ENCODE assay signal across 1 cellular context in genomic region chr7:12389089-12389700, GRCh38.
A peak's percentile ranks its signal among the peaks of the same experiment; 100 is the strongest.
TF ChIP-seq lines count a peak whose summit lies in the region.

No MANE protein-coding gene starts in this region.

TF ChIP-seq in K562, 482 proteins besides CTCF, POLR2A, EP300 and RAD21 (continued from another document):
- TF ChIP-seq ZNF699 (CRISPR knock-in tag; IDR thresholded peaks at IDR 0.05; ENCODE audit: insufficient replicate concordance) (no peak), CTCFL (IDR thresholded peaks at IDR 0.05; ENCODE audit: borderline replicate concordance, insufficient read depth, low read depth, low read length, poor library complexity, severe bottlenecking) (peak; percentile 37), CBX3 (IDR thresholded peaks at IDR 0.05; ENCODE audit: borderline replicate concordance in 1 of 2, low read length in 2 of 2) (0 out of 3 replicates have a peak, but pooled peaks of 1 of the 2 experiments have one; percentile 39), XRCC5 (IDR thresholded peaks at IDR 0.05; ENCODE audit: low read depth, low read length) (0 out of 2 replicates have a peak, but pooled peaks have one; percentile 24), CHCHD3 (CRISPR knock-in tag; IDR thresholded peaks at IDR 0.05) (no peak), ZNF316 (IDR thresholded peaks at IDR 0.05) (peak; percentile 24; the same call in 1 of the 2 replicates), SREBF2 (CRISPR knock-in tag; IDR thresholded peaks at IDR 0.05) (no peak), SMC3 (conservative IDR thresholded peaks at IDR 0.05; ENCODE audit: insufficient read depth, low read depth, low read length) (0 out of 2 replicates have a peak, but pooled peaks have one; percentile 26), SNIP1 (IDR thresholded peaks at IDR 0.05; ENCODE audit: low read depth) (no peak)
- TF ChIP-seq, protein P1, sequence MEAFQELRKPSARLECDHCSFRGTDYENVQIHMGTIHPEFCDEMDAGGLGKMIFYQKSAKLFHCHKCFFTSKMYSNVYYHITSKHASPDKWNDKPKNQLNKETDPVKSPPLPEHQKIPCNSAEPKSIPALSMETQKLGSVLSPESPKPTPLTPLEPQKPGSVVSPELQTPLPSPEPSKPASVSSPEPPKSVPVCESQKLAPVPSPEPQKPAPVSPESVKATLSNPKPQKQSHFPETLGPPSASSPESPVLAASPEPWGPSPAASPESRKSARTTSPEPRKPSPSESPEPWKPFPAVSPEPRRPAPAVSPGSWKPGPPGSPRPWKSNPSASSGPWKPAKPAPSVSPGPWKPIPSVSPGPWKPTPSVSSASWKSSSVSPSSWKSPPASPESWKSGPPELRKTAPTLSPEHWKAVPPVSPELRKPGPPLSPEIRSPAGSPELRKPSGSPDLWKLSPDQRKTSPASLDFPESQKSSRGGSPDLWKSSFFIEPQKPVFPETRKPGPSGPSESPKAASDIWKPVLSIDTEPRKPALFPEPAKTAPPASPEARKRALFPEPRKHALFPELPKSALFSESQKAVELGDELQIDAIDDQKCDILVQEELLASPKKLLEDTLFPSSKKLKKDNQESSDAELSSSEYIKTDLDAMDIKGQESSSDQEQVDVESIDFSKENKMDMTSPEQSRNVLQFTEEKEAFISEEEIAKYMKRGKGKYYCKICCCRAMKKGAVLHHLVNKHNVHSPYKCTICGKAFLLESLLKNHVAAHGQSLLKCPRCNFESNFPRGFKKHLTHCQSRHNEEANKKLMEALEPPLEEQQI (IDR thresholded peaks at IDR 0.05): peak; percentile 58; the same call in 1 of the 2 replicates
- TF ChIP-seq, protein P2, sequence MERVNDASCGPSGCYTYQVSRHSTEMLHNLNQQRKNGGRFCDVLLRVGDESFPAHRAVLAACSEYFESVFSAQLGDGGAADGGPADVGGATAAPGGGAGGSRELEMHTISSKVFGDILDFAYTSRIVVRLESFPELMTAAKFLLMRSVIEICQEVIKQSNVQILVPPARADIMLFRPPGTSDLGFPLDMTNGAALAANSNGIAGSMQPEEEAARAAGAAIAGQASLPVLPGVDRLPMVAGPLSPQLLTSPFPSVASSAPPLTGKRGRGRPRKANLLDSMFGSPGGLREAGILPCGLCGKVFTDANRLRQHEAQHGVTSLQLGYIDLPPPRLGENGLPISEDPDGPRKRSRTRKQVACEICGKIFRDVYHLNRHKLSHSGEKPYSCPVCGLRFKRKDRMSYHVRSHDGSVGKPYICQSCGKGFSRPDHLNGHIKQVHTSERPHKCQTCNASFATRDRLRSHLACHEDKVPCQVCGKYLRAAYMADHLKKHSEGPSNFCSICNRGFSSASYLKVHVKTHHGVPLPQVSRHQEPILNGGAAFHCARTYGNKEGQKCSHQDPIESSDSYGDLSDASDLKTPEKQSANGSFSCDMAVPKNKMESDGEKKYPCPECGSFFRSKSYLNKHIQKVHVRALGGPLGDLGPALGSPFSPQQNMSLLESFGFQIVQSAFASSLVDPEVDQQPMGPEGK (CRISPR knock-in tag; IDR thresholded peaks at IDR 0.05; ENCODE audit: borderline replicate concordance): no peak
- TF ChIP-seq, protein P3, sequence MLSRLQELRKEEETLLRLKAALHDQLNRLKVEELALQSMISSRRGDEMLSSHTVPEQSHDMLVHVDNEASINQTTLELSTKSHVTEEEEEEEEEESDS (CRISPR knock-in tag; IDR thresholded peaks at IDR 0.05): no peak
